Comparison of ENCODE assay signal across 8 cellular contexts in the genomic region with DNA sequence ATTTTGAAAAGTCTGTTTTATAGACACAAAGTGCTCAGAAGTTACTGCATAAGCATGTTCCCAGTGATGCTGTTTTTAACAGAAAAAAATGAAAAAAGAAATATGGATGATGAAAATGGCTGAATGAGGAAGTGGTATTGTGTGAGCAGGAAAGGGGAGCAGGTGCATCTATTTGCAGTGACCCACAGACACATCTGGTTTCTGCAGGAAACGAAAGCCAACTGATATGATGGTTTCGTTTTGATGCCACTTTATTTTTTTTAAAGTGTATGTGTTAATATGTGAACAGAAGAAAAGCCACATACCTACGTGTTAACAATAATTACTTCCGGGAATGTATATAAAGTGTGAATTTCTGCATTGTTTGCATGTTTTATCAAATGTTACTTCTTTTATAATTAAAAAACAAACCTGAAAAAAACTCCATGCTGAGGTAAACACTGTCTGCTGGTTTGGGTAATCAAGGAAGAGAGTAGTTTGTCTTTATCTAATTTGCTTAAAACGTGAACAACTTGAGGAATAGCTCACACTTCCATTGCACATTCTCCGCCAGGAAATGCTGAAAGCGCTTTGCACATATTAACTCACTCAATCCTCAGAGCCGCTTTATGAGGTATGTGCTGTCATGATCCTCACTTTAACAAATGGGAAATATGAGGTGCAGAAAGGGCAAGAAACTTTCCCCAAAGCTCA.
DNase-seq lines count a peak whose midpoint lies in the region; ATAC-seq and TF ChIP-seq lines count a peak whose summit lies in the region.

No MANE protein-coding gene starts in this region.

- no peak overlapping the region for H3K4me3 ChIP-seq in ovary

- no peak overlapping the region for H3K27ac ChIP-seq in ovary

- H3K4me1 Mint-ChIP-seq in activated naive CD8-positive, alpha-beta T cell treated with anti-CD3 and anti-CD28 coated beads for 36 hours: peaks cover 18% of the 10 kb centered on the region

- no peaks in the 10 kb centered on the region for H3K4me1 ChIP-seq in ovary (ENCODE audit: insufficient read depth)

- no peaks in the 10 kb centered on the region for H3K27me3 ChIP-seq in ovary

- no peaks in the 10 kb centered on the region for H3K9me3 ChIP-seq in ovary

- no peaks in the 10 kb centered on the region for H3K36me3 Mint-ChIP-seq in activated naive CD8-positive, alpha-beta T cell treated with anti-CD3 and anti-CD28 coated beads for 36 hours

- peak; percentile 69 for ATAC-seq in HG03460 (IDR thresholded peaks at IDR 0.05; ENCODE audit: unreplicated experiment)

- in situ Hi-C loops in GM13977 (cut with MboI; ENCODE audit: low pct_unique_long_range_greater_than_20kb, low sequenced_read_pairs, unreplicated experiment): loop anchor here (25.0 kb wide), 1 partner anchor 389 kb away; a partner anchor contains a TSS

- TF ChIP-seq EP300 in ovary (IDR thresholded peaks at IDR 0.05): no peak

- peaks cover 5% of the 10 kb centered on the region for H3K27me3 Mint-ChIP-seq in activated naive CD8-positive, alpha-beta T cell treated with anti-CD3 and anti-CD28 coated beads for 36 hours

- H3K36me3 ChIP-seq in ovary: no peaks in the 10 kb centered on the region

- no peak for TF ChIP-seq POLR2A in ovary (IDR thresholded peaks at IDR 0.05)

- intact Hi-C loops in ovary (cut with DNase I): no loop called here

- DNase-seq in GM13977 (ENCODE audit: low spot score) (peak; percentile 85), GM20000 (ENCODE audit: low spot score) (peak; percentile 87), NCI-H187 treated with DMSO at 0.1 percent for 48 hours (lab: John Stamatoyannopoulos, UW) (no peak), ovary (no peak), GM19240 (ENCODE audit: insufficient read length, low spot score) (no peak), NCI-H2107 (lab: John Stamatoyannopoulos, UW) (no peak)
- peak; percentile 24 for DNase-seq in activated naive CD8-positive, alpha-beta T cell treated with anti-CD3 and anti-CD28 coated beads for 36 hours

- H3K9me3 Mint-ChIP-seq in activated naive CD8-positive, alpha-beta T cell treated with anti-CD3 and anti-CD28 coated beads for 36 hours: no peaks in the 10 kb centered on the region

- no peak for TF ChIP-seq CTCF in GM13977 (IDR thresholded peaks at IDR 0.05; ENCODE audit: extremely low read depth, insufficient read depth, missing control alignments)
- no peak for TF ChIP-seq CTCF in GM20000 (IDR thresholded peaks at IDR 0.05; ENCODE audit: extremely low read depth, missing control alignments)
- no peak for TF ChIP-seq CTCF in ovary (IDR thresholded peaks at IDR 0.05)

- WGBS in ovary, 3 donors: 58 to 70% (median 61%) methylated on average over 8 of the region's 8 CpGs

- peak overlapping the region; percentile 90 for H3K27ac Mint-ChIP-seq in activated naive CD8-positive, alpha-beta T cell treated with anti-CD3 and anti-CD28 coated beads for 36 hours

- no peak overlapping the region for H3K4me3 Mint-ChIP-seq in activated naive CD8-positive, alpha-beta T cell treated with anti-CD3 and anti-CD28 coated beads for 36 hours

Comparison
In these comparisons a context has a peak if more than half of its experiments do, and no peak if none do; other contexts are left out.
1. DNase-seq: peak in GM13977 (single experiment), GM20000 (single experiment) and activated naive CD8-positive, alpha-beta T cell treated with anti-CD3 and anti-CD28 coated beads for 36 hours (single experiment); none in NCI-H187 treated with DMSO at 0.1 percent for 48 hours (single experiment), ovary (0 of 5), GM19240 (single experiment) and NCI-H2107 (single experiment).